ENCODE assay signal across 1 cellular context in the genomic region with DNA sequence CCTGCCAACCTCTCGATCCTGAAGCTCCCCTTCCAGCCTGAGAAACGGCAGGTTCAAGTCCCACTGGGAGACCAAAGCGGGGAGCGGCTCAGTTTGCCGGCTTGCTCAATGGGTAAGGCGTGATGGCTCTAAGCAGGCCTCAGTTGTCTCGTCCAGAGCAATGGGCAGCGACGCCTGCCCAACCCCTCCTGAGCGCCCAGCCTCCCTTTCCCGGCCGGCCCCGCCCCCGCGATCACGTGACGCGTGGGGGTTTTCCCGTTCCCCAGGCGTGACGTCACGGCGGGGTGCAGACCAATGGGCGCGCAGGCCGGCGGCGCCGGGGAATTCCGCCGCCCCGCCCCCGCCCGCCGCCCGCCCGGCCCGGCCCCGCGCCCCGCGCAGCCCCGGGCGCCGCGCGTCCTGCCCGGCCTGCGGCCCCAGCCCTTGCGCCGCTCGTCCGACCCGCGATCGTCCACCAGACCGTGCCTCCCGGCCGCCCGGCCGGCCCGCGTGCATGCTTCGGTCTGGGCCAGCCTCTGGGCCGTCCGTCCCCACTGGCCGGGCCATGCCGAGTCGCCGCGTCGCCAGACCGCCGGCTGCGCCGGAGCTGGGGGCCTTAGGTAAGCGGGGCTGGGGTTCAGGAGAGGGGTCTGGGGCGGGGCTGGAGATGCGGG.
TF ChIP-seq lines count a peak whose summit lies in the region.

A gene with protein sequence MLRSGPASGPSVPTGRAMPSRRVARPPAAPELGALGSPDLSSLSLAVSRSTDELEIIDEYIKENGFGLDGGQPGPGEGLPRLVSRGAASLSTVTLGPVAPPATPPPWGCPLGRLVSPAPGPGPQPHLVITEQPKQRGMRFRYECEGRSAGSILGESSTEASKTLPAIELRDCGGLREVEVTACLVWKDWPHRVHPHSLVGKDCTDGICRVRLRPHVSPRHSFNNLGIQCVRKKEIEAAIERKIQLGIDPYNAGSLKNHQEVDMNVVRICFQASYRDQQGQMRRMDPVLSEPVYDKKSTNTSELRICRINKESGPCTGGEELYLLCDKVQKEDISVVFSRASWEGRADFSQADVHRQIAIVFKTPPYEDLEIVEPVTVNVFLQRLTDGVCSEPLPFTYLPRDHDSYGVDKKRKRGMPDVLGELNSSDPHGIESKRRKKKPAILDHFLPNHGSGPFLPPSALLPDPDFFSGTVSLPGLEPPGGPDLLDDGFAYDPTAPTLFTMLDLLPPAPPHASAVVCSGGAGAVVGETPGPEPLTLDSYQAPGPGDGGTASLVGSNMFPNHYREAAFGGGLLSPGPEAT (plus strand): TSS at position 378 of the 653 bp plus-strand sequence. CDS start 116 bp downstream, at position 494.

TF ChIP-seq in GM12878, 131 proteins besides CTCF, POLR2A, EP300 and RAD21 (continued from another document and continues in another):
- TF ChIP-seq, protein P1, sequence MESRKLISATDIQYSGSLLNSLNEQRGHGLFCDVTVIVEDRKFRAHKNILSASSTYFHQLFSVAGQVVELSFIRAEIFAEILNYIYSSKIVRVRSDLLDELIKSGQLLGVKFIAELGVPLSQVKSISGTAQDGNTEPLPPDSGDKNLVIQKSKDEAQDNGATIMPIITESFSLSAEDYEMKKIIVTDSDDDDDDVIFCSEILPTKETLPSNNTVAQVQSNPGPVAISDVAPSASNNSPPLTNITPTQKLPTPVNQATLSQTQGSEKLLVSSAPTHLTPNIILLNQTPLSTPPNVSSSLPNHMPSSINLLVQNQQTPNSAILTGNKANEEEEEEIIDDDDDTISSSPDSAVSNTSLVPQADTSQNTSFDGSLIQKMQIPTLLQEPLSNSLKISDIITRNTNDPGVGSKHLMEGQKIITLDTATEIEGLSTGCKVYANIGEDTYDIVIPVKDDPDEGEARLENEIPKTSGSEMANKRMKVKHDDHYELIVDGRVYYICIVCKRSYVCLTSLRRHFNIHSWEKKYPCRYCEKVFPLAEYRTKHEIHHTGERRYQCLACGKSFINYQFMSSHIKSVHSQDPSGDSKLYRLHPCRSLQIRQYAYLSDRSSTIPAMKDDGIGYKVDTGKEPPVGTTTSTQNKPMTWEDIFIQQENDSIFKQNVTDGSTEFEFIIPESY (IDR thresholded peaks at IDR 0.05), result no peak
- TF ChIP-seq SIX5 (IDR thresholded peaks at IDR 0.05; ENCODE audit: low read depth, low read length, severe bottlenecking) (no peak), TCF12 (IDR thresholded peaks at IDR 0.05; ENCODE audit: low read depth, low read length) (0 out of 2 replicates have a peak, but pooled peaks have one; percentile 10), SREBF1 (IDR thresholded peaks at IDR 0.05; ENCODE audit: low read length) (no peak), FOXK2 (IDR thresholded peaks at IDR 0.05) (no peak), STAT1 (conservative IDR thresholded peaks at IDR 0.05) (no peak), GATAD2B (conservative IDR thresholded peaks at IDR 0.05; ENCODE audit: low read depth) (no peak), CBFB (IDR thresholded peaks at IDR 0.05; ENCODE audit: low read depth) (no peak), SMARCA5 (IDR thresholded peaks at IDR 0.05) (peak; percentile 99), ESRRA (IDR thresholded peaks at IDR 0.05; ENCODE audit: low read length) (no peak), BMI1 (IDR thresholded peaks at IDR 0.05; ENCODE audit: borderline replicate concordance) (no peak), SMAD5 (IDR thresholded peaks at IDR 0.05; ENCODE audit: low read depth) (no peak), TARDBP (IDR thresholded peaks at IDR 0.05; ENCODE audit: borderline replicate concordance) (no peak), IKZF2 (IDR thresholded peaks at IDR 0.05) (peak in 1 of 2 experiments; percentile 30; a peak in 1 of 4 replicates), NBN (IDR thresholded peaks at IDR 0.05) (peak; percentile 94), IKZF1 (conservative IDR thresholded peaks at IDR 0.05) (peak; percentile 64), ZNF622 (IDR thresholded peaks at IDR 0.05) (no peak), PAX5 (IDR thresholded peaks at IDR 0.05; ENCODE audit: borderline replicate concordance, low read depth, low read length) (no peak), TBL1XR1 (IDR thresholded peaks at IDR 0.05; ENCODE audit: low read depth, low read length) (0 out of 2 replicates have a peak, but pooled peaks have one; percentile 36), POLR2AphosphoS5 (IDR thresholded peaks at IDR 0.05; ENCODE audit: low read length) (peak; percentile 69; the same call in 1 of the 2 replicates), HDAC6 (IDR thresholded peaks at IDR 0.05; ENCODE audit: unreplicated experiment) (peak; percentile 36), SP1 (IDR thresholded peaks at IDR 0.05; ENCODE audit: low read depth, low read length) (peak; percentile 73), YBX1 (IDR thresholded peaks at IDR 0.05) (no peak), CHD1 (IDR thresholded peaks at IDR 0.05; ENCODE audit: low read depth, low read length) (peak; percentile 59; the same call in 1 of the 2 replicates), TAF1 (IDR thresholded peaks at IDR 0.05; ENCODE audit: borderline replicate concordance, low read depth, low read length) (no peak), BCL11A (IDR thresholded peaks at IDR 0.05; ENCODE audit: low read depth, low read length) (no peak), ZNF384 (IDR thresholded peaks at IDR 0.05; ENCODE audit: borderline replicate concordance, low read depth, low read length) (no peak), CHD4 (IDR thresholded peaks at IDR 0.05) (no peak), NFIC (IDR thresholded peaks at IDR 0.05; ENCODE audit: low read depth, low read length) (no peak), RCOR1 (conservative IDR thresholded peaks at IDR 0.05; ENCODE audit: low read depth, low read length) (no peak), NR2C1 (IDR thresholded peaks at IDR 0.05) (no peak)
- TF ChIP-seq, protein P2, sequence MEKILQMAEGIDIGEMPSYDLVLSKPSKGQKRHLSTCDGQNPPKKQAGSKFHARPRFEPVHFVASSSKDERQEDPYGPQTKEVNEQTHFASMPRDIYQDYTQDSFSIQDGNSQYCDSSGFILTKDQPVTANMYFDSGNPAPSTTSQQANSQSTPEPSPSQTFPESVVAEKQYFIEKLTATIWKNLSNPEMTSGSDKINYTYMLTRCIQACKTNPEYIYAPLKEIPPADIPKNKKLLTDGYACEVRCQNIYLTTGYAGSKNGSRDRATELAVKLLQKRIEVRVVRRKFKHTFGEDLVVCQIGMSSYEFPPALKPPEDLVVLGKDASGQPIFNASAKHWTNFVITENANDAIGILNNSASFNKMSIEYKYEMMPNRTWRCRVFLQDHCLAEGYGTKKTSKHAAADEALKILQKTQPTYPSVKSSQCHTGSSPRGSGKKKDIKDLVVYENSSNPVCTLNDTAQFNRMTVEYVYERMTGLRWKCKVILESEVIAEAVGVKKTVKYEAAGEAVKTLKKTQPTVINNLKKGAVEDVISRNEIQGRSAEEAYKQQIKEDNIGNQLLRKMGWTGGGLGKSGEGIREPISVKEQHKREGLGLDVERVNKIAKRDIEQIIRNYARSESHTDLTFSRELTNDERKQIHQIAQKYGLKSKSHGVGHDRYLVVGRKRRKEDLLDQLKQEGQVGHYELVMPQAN (conservative IDR thresholded peaks at IDR 0.05), result peak; percentile 78
- TF ChIP-seq, protein P3, sequence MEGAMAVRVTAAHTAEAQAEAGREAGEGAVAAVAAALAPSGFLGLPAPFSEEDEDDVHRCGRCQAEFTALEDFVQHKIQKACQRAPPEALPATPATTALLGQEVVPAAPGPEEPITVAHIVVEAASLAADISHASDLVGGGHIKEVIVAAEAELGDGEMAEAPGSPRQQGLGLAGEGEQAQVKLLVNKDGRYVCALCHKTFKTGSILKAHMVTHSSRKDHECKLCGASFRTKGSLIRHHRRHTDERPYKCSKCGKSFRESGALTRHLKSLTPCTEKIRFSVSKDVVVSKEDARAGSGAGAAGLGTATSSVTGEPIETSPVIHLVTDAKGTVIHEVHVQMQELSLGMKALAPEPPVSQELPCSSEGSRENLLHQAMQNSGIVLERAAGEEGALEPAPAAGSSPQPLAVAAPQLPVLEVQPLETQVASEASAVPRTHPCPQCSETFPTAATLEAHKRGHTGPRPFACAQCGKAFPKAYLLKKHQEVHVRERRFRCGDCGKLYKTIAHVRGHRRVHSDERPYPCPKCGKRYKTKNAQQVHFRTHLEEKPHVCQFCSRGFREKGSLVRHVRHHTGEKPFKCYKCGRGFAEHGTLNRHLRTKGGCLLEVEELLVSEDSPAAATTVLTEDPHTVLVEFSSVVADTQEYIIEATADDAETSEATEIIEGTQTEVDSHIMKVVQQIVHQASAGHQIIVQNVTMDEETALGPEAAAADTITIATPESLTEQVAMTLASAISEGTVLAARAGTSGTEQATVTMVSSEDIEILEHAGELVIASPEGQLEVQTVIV (IDR thresholded peaks at IDR 0.05; ENCODE audit: borderline replicate concordance, partially characterized antibody), result no peak
- TF ChIP-seq, protein P4, sequence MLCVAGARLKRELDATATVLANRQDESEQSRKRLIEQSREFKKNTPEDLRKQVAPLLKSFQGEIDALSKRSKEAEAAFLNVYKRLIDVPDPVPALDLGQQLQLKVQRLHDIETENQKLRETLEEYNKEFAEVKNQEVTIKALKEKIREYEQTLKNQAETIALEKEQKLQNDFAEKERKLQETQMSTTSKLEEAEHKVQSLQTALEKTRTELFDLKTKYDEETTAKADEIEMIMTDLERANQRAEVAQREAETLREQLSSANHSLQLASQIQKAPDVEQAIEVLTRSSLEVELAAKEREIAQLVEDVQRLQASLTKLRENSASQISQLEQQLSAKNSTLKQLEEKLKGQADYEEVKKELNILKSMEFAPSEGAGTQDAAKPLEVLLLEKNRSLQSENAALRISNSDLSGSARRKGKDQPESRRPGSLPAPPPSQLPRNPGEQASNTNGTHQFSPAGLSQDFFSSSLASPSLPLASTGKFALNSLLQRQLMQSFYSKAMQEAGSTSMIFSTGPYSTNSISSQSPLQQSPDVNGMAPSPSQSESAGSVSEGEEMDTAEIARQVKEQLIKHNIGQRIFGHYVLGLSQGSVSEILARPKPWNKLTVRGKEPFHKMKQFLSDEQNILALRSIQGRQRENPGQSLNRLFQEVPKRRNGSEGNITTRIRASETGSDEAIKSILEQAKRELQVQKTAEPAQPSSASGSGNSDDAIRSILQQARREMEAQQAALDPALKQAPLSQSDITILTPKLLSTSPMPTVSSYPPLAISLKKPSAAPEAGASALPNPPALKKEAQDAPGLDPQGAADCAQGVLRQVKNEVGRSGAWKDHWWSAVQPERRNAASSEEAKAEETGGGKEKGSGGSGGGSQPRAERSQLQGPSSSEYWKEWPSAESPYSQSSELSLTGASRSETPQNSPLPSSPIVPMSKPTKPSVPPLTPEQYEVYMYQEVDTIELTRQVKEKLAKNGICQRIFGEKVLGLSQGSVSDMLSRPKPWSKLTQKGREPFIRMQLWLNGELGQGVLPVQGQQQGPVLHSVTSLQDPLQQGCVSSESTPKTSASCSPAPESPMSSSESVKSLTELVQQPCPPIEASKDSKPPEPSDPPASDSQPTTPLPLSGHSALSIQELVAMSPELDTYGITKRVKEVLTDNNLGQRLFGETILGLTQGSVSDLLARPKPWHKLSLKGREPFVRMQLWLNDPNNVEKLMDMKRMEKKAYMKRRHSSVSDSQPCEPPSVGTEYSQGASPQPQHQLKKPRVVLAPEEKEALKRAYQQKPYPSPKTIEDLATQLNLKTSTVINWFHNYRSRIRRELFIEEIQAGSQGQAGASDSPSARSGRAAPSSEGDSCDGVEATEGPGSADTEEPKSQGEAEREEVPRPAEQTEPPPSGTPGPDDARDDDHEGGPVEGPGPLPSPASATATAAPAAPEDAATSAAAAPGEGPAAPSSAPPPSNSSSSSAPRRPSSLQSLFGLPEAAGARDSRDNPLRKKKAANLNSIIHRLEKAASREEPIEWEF (IDR thresholded peaks at IDR 0.05; ENCODE audit: insufficient replicate concordance, low read depth, low read length), result no peak
- TF ChIP-seq, protein P5, sequence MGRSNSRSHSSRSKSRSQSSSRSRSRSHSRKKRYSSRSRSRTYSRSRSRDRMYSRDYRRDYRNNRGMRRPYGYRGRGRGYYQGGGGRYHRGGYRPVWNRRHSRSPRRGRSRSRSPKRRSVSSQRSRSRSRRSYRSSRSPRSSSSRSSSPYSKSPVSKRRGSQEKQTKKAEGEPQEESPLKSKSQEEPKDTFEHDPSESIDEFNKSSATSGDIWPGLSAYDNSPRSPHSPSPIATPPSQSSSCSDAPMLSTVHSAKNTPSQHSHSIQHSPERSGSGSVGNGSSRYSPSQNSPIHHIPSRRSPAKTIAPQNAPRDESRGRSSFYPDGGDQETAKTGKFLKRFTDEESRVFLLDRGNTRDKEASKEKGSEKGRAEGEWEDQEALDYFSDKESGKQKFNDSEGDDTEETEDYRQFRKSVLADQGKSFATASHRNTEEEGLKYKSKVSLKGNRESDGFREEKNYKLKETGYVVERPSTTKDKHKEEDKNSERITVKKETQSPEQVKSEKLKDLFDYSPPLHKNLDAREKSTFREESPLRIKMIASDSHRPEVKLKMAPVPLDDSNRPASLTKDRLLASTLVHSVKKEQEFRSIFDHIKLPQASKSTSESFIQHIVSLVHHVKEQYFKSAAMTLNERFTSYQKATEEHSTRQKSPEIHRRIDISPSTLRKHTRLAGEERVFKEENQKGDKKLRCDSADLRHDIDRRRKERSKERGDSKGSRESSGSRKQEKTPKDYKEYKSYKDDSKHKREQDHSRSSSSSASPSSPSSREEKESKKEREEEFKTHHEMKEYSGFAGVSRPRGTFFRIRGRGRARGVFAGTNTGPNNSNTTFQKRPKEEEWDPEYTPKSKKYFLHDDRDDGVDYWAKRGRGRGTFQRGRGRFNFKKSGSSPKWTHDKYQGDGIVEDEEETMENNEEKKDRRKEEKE (IDR thresholded peaks at IDR 0.05), result no peak
- TF ChIP-seq, protein P6, sequence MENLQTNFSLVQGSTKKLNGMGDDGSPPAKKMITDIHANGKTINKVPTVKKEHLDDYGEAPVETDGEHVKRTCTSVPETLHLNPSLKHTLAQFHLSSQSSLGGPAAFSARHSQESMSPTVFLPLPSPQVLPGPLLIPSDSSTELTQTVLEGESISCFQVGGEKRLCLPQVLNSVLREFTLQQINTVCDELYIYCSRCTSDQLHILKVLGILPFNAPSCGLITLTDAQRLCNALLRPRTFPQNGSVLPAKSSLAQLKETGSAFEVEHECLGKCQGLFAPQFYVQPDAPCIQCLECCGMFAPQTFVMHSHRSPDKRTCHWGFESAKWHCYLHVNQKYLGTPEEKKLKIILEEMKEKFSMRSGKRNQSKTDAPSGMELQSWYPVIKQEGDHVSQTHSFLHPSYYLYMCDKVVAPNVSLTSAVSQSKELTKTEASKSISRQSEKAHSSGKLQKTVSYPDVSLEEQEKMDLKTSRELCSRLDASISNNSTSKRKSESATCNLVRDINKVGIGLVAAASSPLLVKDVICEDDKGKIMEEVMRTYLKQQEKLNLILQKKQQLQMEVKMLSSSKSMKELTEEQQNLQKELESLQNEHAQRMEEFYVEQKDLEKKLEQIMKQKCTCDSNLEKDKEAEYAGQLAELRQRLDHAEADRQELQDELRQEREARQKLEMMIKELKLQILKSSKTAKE (IDR thresholded peaks at IDR 0.05; ENCODE audit: low read depth, poor library complexity, severe bottlenecking), result no peak
- TF ChIP-seq, protein P7, sequence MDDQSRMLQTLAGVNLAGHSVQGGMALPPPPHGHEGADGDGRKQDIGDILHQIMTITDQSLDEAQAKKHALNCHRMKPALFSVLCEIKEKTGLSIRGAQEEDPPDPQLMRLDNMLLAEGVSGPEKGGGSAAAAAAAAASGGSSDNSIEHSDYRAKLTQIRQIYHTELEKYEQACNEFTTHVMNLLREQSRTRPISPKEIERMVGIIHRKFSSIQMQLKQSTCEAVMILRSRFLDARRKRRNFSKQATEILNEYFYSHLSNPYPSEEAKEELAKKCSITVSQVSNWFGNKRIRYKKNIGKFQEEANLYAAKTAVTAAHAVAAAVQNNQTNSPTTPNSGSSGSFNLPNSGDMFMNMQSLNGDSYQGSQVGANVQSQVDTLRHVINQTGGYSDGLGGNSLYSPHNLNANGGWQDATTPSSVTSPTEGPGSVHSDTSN (IDR thresholded peaks at IDR 0.05; ENCODE audit: insufficient replicate concordance, low read depth, low read length), result peak; percentile 21
